1 cellular context compared by ENCODE assay signal in the genomic region with DNA sequence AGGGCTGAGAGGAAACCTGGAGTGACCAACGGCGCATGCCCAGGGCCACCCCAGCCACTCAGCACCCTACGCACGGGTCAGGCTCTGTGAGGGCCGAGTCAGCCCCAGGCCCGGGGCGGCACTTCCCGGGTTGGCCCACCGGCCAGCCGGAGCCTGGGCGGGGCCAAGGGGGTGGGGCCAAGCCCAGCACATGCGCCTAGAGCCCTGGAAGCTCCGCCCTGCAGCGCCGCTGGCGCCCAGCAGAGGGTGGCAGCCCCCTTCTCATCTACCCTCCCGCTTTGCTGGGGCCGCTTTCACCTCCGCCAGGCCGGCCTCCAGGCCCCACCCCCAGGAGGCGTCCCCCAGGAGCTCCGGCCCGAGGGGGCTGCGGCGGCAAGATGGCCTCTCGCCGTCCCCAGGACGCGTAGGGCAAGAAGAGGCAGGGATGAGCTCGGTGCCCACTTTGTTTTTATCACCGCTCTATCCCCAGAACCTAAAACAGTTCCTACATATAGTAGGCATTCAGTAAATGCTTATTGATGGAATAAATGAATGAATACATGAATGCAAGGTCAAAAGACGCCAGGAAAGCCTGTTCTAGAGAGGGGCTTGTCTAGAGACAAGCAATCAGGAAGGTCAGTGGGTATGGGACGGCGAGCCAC.
A peak's percentile ranks its signal among the peaks of the same experiment; 100 is the strongest.
TF ChIP-seq lines count a peak whose summit lies in the region.

No MANE protein-coding gene starts in this region.

TF ChIP-seq in GM12878, 131 proteins besides CTCF, POLR2A, EP300 and RAD21 (continued from another document and continues in another):
- TF ChIP-seq YY1 (IDR thresholded peaks at IDR 0.05; ENCODE audit: low read depth, low read length) (peak; percentile 93), CREB1 (IDR thresholded peaks at IDR 0.05; ENCODE audit: low read depth) (peak; percentile 44; the same call in 1 of the 2 replicates), POU2F2 (IDR thresholded peaks at IDR 0.05; ENCODE audit: borderline replicate concordance, low read depth, low read length) (peak; percentile 41; the same call in 1 of the 3 replicates), ATF7 (IDR thresholded peaks at IDR 0.05; ENCODE audit: low read depth) (no peak), POLR2AphosphoS2 (IDR thresholded peaks at IDR 0.05; ENCODE audit: low read depth, low read length) (no peak), NR2C1 (IDR thresholded peaks at IDR 0.05) (no peak; the same call in 1 of the 2 replicates), KLF5 (IDR thresholded peaks at IDR 0.05; ENCODE audit: partially characterized antibody) (no peak), JUNB (IDR thresholded peaks at IDR 0.05) (no peak), MYB (IDR thresholded peaks at IDR 0.05; ENCODE audit: borderline replicate concordance, low read depth, low read length) (no peak), HDAC6 (IDR thresholded peaks at IDR 0.05; ENCODE audit: unreplicated experiment) (no peak), MTA3 (IDR thresholded peaks at IDR 0.05; ENCODE audit: borderline replicate concordance, low read length) (no peak), IKZF2 (IDR thresholded peaks at IDR 0.05) (no peak), GATAD2B (conservative IDR thresholded peaks at IDR 0.05; ENCODE audit: low read depth) (peak; percentile 46), BRCA1 (IDR thresholded peaks at IDR 0.05; ENCODE audit: low read depth, low read length) (no peak), BCL11A (IDR thresholded peaks at IDR 0.05; ENCODE audit: low read depth, low read length) (no peak), HCFC1 (IDR thresholded peaks at IDR 0.05; ENCODE audit: low read length) (0 out of 2 replicates have a peak, but pooled peaks have one; percentile 17), WRNIP1 (IDR thresholded peaks at IDR 0.05; ENCODE audit: borderline replicate concordance, low read depth, low read length) (no peak), IKZF1 (conservative IDR thresholded peaks at IDR 0.05) (peak; percentile 21; the same call in 1 of the 2 replicates), FOXM1 (IDR thresholded peaks at IDR 0.05; ENCODE audit: low read depth, low read length) (no peak), ESRRA (IDR thresholded peaks at IDR 0.05; ENCODE audit: low read length) (no peak), KDM1A (IDR thresholded peaks at IDR 0.05; ENCODE audit: borderline replicate concordance) (no peak), RUNX3 (IDR thresholded peaks at IDR 0.05; ENCODE audit: low read length) (no peak), SUZ12 (IDR thresholded peaks at IDR 0.05; ENCODE audit: unreplicated experiment) (no peak), ZNF24 (IDR thresholded peaks at IDR 0.05) (peak; percentile 93), TCF3 (IDR thresholded peaks at IDR 0.05; ENCODE audit: borderline replicate concordance, insufficient read depth, low read depth, low read length) (no peak), CREM (IDR thresholded peaks at IDR 0.05; ENCODE audit: low read depth) (no peak), NFIC (IDR thresholded peaks at IDR 0.05; ENCODE audit: low read depth, low read length) (no peak; the same call in 1 of the 2 replicates), FOS (IDR thresholded peaks at IDR 0.05; ENCODE audit: borderline replicate concordance, extremely low read depth, insufficient read length) (no peak), ZNF384 (IDR thresholded peaks at IDR 0.05; ENCODE audit: borderline replicate concordance, low read depth, low read length) (no peak), JUND (IDR thresholded peaks at IDR 0.05; ENCODE audit: low read depth, low read length) (no peak), RELA (IDR thresholded peaks at IDR 0.05; ENCODE audit: borderline replicate concordance, partially characterized antibody) (peak; percentile 61), NRF1 (conservative IDR thresholded peaks at IDR 0.05; ENCODE audit: low read depth, low read length) (peak; percentile 77), LARP7 (IDR thresholded peaks at IDR 0.05) (peak; percentile 73; the same call in 1 of the 2 replicates), TARDBP (IDR thresholded peaks at IDR 0.05; ENCODE audit: borderline replicate concordance) (no peak), PAX5 (IDR thresholded peaks at IDR 0.05; ENCODE audit: borderline replicate concordance, low read depth, low read length) (peak; percentile 70; the same call in 1 of the 2 replicates), NBN (IDR thresholded peaks at IDR 0.05) (no peak)
- TF ChIP-seq, protein P1, sequence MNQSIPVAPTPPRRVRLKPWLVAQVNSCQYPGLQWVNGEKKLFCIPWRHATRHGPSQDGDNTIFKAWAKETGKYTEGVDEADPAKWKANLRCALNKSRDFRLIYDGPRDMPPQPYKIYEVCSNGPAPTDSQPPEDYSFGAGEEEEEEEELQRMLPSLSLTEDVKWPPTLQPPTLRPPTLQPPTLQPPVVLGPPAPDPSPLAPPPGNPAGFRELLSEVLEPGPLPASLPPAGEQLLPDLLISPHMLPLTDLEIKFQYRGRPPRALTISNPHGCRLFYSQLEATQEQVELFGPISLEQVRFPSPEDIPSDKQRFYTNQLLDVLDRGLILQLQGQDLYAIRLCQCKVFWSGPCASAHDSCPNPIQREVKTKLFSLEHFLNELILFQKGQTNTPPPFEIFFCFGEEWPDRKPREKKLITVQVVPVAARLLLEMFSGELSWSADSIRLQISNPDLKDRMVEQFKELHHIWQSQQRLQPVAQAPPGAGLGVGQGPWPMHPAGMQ (IDR thresholded peaks at IDR 0.05; ENCODE audit: borderline replicate concordance), result no peak
- TF ChIP-seq, protein P2, sequence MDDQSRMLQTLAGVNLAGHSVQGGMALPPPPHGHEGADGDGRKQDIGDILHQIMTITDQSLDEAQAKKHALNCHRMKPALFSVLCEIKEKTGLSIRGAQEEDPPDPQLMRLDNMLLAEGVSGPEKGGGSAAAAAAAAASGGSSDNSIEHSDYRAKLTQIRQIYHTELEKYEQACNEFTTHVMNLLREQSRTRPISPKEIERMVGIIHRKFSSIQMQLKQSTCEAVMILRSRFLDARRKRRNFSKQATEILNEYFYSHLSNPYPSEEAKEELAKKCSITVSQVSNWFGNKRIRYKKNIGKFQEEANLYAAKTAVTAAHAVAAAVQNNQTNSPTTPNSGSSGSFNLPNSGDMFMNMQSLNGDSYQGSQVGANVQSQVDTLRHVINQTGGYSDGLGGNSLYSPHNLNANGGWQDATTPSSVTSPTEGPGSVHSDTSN (IDR thresholded peaks at IDR 0.05; ENCODE audit: insufficient replicate concordance, low read depth, low read length), result no peak
- TF ChIP-seq, protein P3, sequence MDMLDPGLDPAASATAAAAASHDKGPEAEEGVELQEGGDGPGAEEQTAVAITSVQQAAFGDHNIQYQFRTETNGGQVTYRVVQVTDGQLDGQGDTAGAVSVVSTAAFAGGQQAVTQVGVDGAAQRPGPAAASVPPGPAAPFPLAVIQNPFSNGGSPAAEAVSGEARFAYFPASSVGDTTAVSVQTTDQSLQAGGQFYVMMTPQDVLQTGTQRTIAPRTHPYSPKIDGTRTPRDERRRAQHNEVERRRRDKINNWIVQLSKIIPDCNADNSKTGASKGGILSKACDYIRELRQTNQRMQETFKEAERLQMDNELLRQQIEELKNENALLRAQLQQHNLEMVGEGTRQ (IDR thresholded peaks at IDR 0.05; ENCODE audit: borderline replicate concordance, low read depth, low read length), result no peak
- TF ChIP-seq, protein P4, sequence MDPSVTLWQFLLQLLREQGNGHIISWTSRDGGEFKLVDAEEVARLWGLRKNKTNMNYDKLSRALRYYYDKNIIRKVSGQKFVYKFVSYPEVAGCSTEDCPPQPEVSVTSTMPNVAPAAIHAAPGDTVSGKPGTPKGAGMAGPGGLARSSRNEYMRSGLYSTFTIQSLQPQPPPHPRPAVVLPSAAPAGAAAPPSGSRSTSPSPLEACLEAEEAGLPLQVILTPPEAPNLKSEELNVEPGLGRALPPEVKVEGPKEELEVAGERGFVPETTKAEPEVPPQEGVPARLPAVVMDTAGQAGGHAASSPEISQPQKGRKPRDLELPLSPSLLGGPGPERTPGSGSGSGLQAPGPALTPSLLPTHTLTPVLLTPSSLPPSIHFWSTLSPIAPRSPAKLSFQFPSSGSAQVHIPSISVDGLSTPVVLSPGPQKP (IDR thresholded peaks at IDR 0.05; ENCODE audit: low read depth, low read length), result no peak
- TF ChIP-seq, protein P5, sequence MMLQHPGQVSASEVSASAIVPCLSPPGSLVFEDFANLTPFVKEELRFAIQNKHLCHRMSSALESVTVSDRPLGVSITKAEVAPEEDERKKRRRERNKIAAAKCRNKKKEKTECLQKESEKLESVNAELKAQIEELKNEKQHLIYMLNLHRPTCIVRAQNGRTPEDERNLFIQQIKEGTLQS (IDR thresholded peaks at IDR 0.05; ENCODE audit: borderline replicate concordance, extremely low read depth, low read depth, low read length), result no peak
- TF ChIP-seq, protein P6, sequence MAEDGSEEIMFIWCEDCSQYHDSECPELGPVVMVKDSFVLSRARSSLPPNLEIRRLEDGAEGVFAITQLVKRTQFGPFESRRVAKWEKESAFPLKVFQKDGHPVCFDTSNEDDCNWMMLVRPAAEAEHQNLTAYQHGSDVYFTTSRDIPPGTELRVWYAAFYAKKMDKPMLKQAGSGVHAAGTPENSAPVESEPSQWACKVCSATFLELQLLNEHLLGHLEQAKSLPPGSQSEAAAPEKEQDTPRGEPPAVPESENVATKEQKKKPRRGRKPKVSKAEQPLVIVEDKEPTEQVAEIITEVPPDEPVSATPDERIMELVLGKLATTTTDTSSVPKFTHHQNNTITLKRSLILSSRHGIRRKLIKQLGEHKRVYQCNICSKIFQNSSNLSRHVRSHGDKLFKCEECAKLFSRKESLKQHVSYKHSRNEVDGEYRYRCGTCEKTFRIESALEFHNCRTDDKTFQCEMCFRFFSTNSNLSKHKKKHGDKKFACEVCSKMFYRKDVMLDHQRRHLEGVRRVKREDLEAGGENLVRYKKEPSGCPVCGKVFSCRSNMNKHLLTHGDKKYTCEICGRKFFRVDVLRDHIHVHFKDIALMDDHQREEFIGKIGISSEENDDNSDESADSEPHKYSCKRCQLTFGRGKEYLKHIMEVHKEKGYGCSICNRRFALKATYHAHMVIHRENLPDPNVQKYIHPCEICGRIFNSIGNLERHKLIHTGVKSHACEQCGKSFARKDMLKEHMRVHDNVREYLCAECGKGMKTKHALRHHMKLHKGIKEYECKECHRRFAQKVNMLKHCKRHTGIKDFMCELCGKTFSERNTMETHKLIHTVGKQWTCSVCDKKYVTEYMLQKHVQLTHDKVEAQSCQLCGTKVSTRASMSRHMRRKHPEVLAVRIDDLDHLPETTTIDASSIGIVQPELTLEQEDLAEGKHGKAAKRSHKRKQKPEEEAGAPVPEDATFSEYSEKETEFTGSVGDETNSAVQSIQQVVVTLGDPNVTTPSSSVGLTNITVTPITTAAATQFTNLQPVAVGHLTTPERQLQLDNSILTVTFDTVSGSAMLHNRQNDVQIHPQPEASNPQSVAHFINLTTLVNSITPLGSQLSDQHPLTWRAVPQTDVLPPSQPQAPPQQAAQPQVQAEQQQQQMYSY (CRISPR knock-in tag; IDR thresholded peaks at IDR 0.05), result no peak
- TF ChIP-seq, protein P7, sequence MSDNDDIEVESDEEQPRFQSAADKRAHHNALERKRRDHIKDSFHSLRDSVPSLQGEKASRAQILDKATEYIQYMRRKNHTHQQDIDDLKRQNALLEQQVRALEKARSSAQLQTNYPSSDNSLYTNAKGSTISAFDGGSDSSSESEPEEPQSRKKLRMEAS (IDR thresholded peaks at IDR 0.05; ENCODE audit: low read depth, low read length), result no peak
- TF ChIP-seq, protein P8, sequence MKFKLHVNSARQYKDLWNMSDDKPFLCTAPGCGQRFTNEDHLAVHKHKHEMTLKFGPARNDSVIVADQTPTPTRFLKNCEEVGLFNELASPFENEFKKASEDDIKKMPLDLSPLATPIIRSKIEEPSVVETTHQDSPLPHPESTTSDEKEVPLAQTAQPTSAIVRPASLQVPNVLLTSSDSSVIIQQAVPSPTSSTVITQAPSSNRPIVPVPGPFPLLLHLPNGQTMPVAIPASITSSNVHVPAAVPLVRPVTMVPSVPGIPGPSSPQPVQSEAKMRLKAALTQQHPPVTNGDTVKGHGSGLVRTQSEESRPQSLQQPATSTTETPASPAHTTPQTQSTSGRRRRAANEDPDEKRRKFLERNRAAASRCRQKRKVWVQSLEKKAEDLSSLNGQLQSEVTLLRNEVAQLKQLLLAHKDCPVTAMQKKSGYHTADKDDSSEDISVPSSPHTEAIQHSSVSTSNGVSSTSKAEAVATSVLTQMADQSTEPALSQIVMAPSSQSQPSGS (IDR thresholded peaks at IDR 0.05; ENCODE audit: low read length), result no peak
- TF ChIP-seq, protein P9, sequence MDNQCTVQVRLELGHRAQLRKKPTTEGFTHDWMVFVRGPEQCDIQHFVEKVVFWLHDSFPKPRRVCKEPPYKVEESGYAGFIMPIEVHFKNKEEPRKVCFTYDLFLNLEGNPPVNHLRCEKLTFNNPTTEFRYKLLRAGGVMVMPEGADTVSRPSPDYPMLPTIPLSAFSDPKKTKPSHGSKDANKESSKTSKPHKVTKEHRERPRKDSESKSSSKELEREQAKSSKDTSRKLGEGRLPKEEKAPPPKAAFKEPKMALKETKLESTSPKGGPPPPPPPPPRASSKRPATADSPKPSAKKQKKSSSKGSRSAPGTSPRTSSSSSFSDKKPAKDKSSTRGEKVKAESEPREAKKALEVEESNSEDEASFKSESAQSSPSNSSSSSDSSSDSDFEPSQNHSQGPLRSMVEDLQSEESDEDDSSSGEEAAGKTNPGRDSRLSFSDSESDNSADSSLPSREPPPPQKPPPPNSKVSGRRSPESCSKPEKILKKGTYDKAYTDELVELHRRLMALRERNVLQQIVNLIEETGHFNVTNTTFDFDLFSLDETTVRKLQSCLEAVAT (IDR thresholded peaks at IDR 0.05), result no peak
- TF ChIP-seq, protein P10, sequence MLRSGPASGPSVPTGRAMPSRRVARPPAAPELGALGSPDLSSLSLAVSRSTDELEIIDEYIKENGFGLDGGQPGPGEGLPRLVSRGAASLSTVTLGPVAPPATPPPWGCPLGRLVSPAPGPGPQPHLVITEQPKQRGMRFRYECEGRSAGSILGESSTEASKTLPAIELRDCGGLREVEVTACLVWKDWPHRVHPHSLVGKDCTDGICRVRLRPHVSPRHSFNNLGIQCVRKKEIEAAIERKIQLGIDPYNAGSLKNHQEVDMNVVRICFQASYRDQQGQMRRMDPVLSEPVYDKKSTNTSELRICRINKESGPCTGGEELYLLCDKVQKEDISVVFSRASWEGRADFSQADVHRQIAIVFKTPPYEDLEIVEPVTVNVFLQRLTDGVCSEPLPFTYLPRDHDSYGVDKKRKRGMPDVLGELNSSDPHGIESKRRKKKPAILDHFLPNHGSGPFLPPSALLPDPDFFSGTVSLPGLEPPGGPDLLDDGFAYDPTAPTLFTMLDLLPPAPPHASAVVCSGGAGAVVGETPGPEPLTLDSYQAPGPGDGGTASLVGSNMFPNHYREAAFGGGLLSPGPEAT (IDR thresholded peaks at IDR 0.05; ENCODE audit: low read depth), result no peak
